Comparison of ENCODE assay signal across 8 cellular contexts in the genomic region with DNA sequence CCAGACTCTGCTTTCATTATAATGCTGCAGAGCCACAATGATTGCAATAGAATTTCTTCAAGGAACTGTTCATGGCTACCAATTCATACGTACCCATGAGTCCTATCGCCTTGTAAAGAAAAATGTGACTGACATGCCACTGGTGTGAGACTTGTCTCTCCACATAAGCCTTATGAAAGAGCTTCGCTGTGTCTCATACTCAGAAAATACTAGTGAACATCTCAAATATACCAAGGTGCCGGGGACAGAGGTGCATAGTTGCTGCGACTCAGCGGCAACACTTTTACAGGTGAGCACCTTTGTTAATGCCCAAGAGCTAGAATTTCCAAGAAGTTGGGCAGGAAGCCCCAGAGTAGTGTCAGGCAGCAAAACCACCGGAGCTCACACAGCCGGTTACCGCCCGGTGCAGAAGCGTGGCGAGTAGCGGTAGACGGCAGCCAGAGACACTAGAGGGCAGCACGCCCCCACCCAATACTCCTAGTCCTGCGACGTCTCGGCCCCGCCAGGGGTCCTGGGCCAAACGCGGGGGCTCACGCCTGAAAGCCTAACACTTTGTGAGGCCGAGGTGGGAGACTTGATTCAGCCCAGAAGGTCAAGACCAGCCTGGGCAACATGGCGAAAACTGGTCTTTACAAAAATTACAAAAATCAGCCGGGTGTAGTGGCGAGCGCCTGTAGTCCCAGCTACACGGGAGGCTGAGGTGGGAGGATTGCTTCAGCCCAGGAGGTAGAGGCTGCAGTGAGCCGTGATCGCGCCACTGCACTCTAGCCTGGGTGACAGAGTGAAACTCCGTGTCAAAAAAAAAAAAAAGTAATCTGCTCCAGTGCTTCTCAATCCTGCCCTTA. TPM values are rescaled to one million over a fixed set of nuclear protein-coding genes. Genes with fewer than 3 reads are reported as not detected.
DNase-seq lines count a peak whose midpoint lies in the region; TF ChIP-seq lines count a peak whose summit lies in the region.
"Not testable (repeated sequence)": the region's sequence is repeated elsewhere in the genome, so short reads cannot be mapped to it uniquely, and the experiment has no call there.

No MANE protein-coding gene starts in this region.

- H3K4me3 ChIP-seq in fibroblast of pulmonary artery (replicated peaks; ENCODE audit: low read depth, low read length): not testable (repeated sequence)

- peak; percentile 58 for TF ChIP-seq CTCF in fibroblast of pulmonary artery (IDR thresholded peaks at IDR 0.05; ENCODE audit: low read length, missing control alignments)

- not testable (repeated sequence) for H3K36me3 Mint-ChIP-seq in activated naive CD4-positive, alpha-beta T cell treated with anti-CD3 and anti-CD28 coated beads, Interleukin-2, amount 10 ng/mL, durations not matched to agents 7 days and 5 days

- peaks cover 25% of the 10 kb centered on the region for H3K27me3 Mint-ChIP-seq in activated naive CD4-positive, alpha-beta T cell treated with anti-CD3 and anti-CD28 coated beads, Interleukin-2, amount 10 ng/mL, durations not matched to agents 7 days and 5 days

- H3K27ac Mint-ChIP-seq in activated naive CD4-positive, alpha-beta T cell treated with anti-CD3 and anti-CD28 coated beads, Interleukin-2, amount 10 ng/mL, durations not matched to agents 7 days and 5 days: not testable (repeated sequence)

- CTCF ChIA-PET in activated naive CD4-positive, alpha-beta T cell treated with anti-CD3 and anti-CD28 coated beads, Interleukin-2, amount 10 ng/mL, durations not matched to agents 7 days and 5 days (lab: Charles Lee): interaction anchor here (0.6 to 1.5 kb wide), 13 partner anchors 8 to 719 kb away, joined by 3 to 12 read pairs (median 3); no protein-coding TSS in a partner anchor

- H3K9me3 Mint-ChIP-seq in activated naive CD4-positive, alpha-beta T cell treated with anti-CD3 and anti-CD28 coated beads, Interleukin-2, amount 10 ng/mL, durations not matched to agents 7 days and 5 days: not testable (repeated sequence)

- not testable (repeated sequence) for H3K4me3 Mint-ChIP-seq in activated naive CD4-positive, alpha-beta T cell treated with anti-CD3 and anti-CD28 coated beads, Interleukin-2, amount 10 ng/mL, durations not matched to agents 7 days and 5 days

- DNase-seq in AG20443 (ENCODE audit: low spot score) (peak; percentile 73), H4 (ENCODE audit: low spot score) (peak; percentile 38), NCI-H2171 treated with DMSO at 0.1 percent for 48 hours (lab: John Stamatoyannopoulos, UW) (peak; percentile 36), T-helper 2 cell (peak in 3 of 5 experiments; percentile 9 to 37 (median 9)), fibroblast of pulmonary artery (ENCODE audit: low read depth) (peak; percentile 25), lung microvascular endothelial cell (ENCODE audit: low read depth in 2 of 2) (peak; percentile 28 to 60)
- DNase-seq in activated naive CD4-positive, alpha-beta T cell treated with anti-CD3 and anti-CD28 coated beads, Interleukin-2, amount 10 ng/mL, durations not matched to agents 7 days and 5 days: peak; percentile 72
- peak; percentile 56 to 70 for DNase-seq in stimulated activated CD4-positive, alpha-beta T cell treated with anti-CD3 and anti-CD28 coated beads, Interleukin-2, amount 100 ng/mL, for 24 hours

- not testable (repeated sequence) for H3K4me1 Mint-ChIP-seq in activated naive CD4-positive, alpha-beta T cell treated with anti-CD3 and anti-CD28 coated beads, Interleukin-2, amount 10 ng/mL, durations not matched to agents 7 days and 5 days

RNA-seq across cellular contexts. Expression of gene CCL21, which starts 50.5 kb away (rescaled TPM):
- not detected in 2 replicates for total RNA-seq in H4 (2014; rRNA removed; shearing (Covaris generic))
- total RNA-seq in lung microvascular endothelial cell: 0.44 and 1.4 TPM in 2 replicates

Comparison
In these comparisons a context has a peak if more than half of its experiments do, and no peak if none do; other contexts are left out.
1. DNase-seq: peak in every context shown above with its lines; median percentile 73 in AG20443; 72 in activated naive CD4-positive, alpha-beta T cell treated with anti-CD3 and anti-CD28 coated beads, Interleukin-2, amount 10 ng/mL, durations not matched to agents 7 days and 5 days; 63 in stimulated activated CD4-positive, alpha-beta T cell treated with anti-CD3 and anti-CD28 coated beads, Interleukin-2, amount 100 ng/mL, for 24 hours; 44 in lung microvascular endothelial cell; 38 in H4; 36 in NCI-H2171 treated with DMSO at 0.1 percent for 48 hours; 25 in fibroblast of pulmonary artery; 9 in T-helper 2 cell.